In genomic region chr7:65576370-65576769, GRCh38 we compare ENCODE assay signal across 4 cellular contexts.
DNase-seq lines count a peak whose midpoint lies in the region; ATAC-seq, FAIRE-seq and TF ChIP-seq lines count a peak whose summit lies in the region.
"Not testable (repeated sequence)": the region's sequence is repeated elsewhere in the genome, so short reads cannot be mapped to it uniquely, and the experiment has no call there.

No MANE protein-coding gene starts in this region.

- not testable (repeated sequence) for H3K36me3 ChIP-seq in HEK293 (ENCODE audit: control insufficient read depth in 2 of 2, insufficient read depth in 1 of 2, low read length in 2 of 2); HepG2 (replicated peaks in 1 of 2; ENCODE audit: control insufficient read depth in 1 of 2, insufficient read depth in 2 of 2, low read length in 2 of 2)

- not testable (repeated sequence) for TF ChIP-seq EP300 in HepG2 (IDR thresholded peaks at IDR 0.05; ENCODE audit: low read depth in 2 of 2, low read length in 2 of 2); HepG2 (CRISPR knock-in tag; IDR thresholded peaks at IDR 0.05; ENCODE audit: borderline replicate concordance)

- in situ Hi-C loops in HepG2 (cut with HindIII; ENCODE audit: extremely low pct_ligation_motif_present, low pct_unique_long_range_greater_than_20kb) = not testable (repeated sequence)

- intact Hi-C loops in HepG2 (cut with micrococcal nuclease; ENCODE audit: unreplicated experiment) = not testable (repeated sequence)

- not testable (repeated sequence) for ATAC-seq in HepG2

- not testable (repeated sequence) for TF ChIP-seq CTCF in HEK293 (tag by site-specific recombination; IDR thresholded peaks at IDR 0.05); HepG2 (CRISPR knock-in tag; IDR thresholded peaks at IDR 0.05)

- TF ChIP-seq POLR2A in H54 (IDR thresholded peaks at IDR 0.05; ENCODE audit: low read depth, low read length); HepG2 (IDR thresholded peaks at IDR 0.05; ENCODE audit: insufficient read depth in 1 of 2, low read depth in 2 of 2, low read length in 2 of 2): not testable (repeated sequence)

- 69% methylated on average over 1 of the region's 1 CpG for WGBS in HepG2 (ENCODE audit: low lambda C conversion rate)

- H3K4me2 ChIP-seq in HepG2 (ENCODE audit: low read depth, low read length) = not testable (repeated sequence)

- POLR2A ChIA-PET in HEK293 (lab: Yijun Ruan, JAX); HepG2 (lab: Yijun Ruan, JAX): not testable (repeated sequence)

- not testable (repeated sequence) for DNase-seq in H54 (ENCODE audit: insufficient read length, low spot score); HepG2 (ENCODE audit: low spot score)

- not testable (repeated sequence) for H3K9ac ChIP-seq in HepG2 (ENCODE audit: insufficient read depth, low read depth, low read length)

- H2AFZ ChIP-seq in HepG2 (ENCODE audit: low read length) = not testable (repeated sequence)

- not testable (repeated sequence) for H3K4me1 ChIP-seq in HEK293 (ENCODE audit: control insufficient read depth, insufficient read depth, low read length); HepG2 (ENCODE audit: insufficient read depth, low read length)

- H3K27me3 ChIP-seq in HepG2 (ENCODE audit: control insufficient read depth in 1 of 2, insufficient read depth in 2 of 2, low read length in 2 of 2) = not testable (repeated sequence)

- H3K79me2 ChIP-seq in HepG2 (ENCODE audit: insufficient read depth, low read length) = not testable (repeated sequence)

- peak; percentile 85 for FAIRE-seq in H54 (lab: Jason Lieb, UNC)
- FAIRE-seq in endometrium (lab: Jason Lieb, UNC) = peak; percentile 55
- not testable (repeated sequence) for FAIRE-seq in HepG2 (lab: Jason Lieb, UNC)

- H3K27ac ChIP-seq in HEK293 (ENCODE audit: extremely low read depth, low read depth, low read length); HepG2 (ENCODE audit: extremely low read length, insufficient read depth, low read length): not testable (repeated sequence)

- CTCF ChIA-PET in HEK293 (lab: Yijun Ruan, JAX); HepG2 (lab: Yijun Ruan, JAX; ENCODE audit: low intra/inter-chr PET ratio, low total read pairs): not testable (repeated sequence)

- not testable (repeated sequence) for H3K4me3 ChIP-seq in HEK293 (ENCODE audit: low read depth, low read length); HepG2 (replicated peaks in 1 of 3; ENCODE audit: insufficient read depth in 1 of 3, low read depth in 2 of 3, low read length in 3 of 3)

- TF ChIP-seq RAD21 in HepG2 (CRISPR knock-in tag; IDR thresholded peaks at IDR 0.05) = not testable (repeated sequence)

- BruUV-seq in HepG2 (replicated peaks; lab: Mats Ljungman, UMichigan) = not testable (repeated sequence)

- H4K20me1 ChIP-seq in HepG2 (ENCODE audit: insufficient read depth, low read length) = not testable (repeated sequence)

- H3K9me3 ChIP-seq in HEK293 (ENCODE audit: control insufficient read depth, insufficient read depth, low read depth, low read length); HepG2 (ENCODE audit: low read length): not testable (repeated sequence)

TF ChIP-seq in HEK293, 187 proteins besides CTCF, POLR2A, EP300 and RAD21:
- peak; percentile 69 for TF ChIP-seq PRDM1 (tag by site-specific recombination; IDR thresholded peaks at IDR 0.05)

TF ChIP-seq in HepG2, 621 proteins besides CTCF, POLR2A, EP300 and RAD21:
- peak; percentile 58; the same call in 1 of the 2 replicates for TF ChIP-seq NONO (IDR thresholded peaks at IDR 0.05)
- TF ChIP-seq NONO (CRISPR knock-in tag; conservative IDR thresholded peaks at IDR 0.05); FOXA1 (CRISPR knock-in tag; IDR thresholded peaks at IDR 0.05): not testable (repeated sequence)
- 0 out of 2 replicates have a peak, but pooled peaks have one; percentile 9 for TF ChIP-seq FOXA1 (IDR thresholded peaks at IDR 0.05)
